10 cellular contexts compared by ENCODE assay signal in genomic region chr16:85390511-85391174, GRCh38.
DNase-seq lines count a peak whose midpoint lies in the region; ATAC-seq and TF ChIP-seq lines count a peak whose summit lies in the region.
"Had no signal": no experiment of that assay in that cellular context is flagged by ENCODE, and none has a peak within 500 bp of the region (broad histone marks: within the 10 kb centered on the region; RNA-seq: fewer than 3 reads in every experiment).

No MANE protein-coding gene starts in this region.

- H3K4me2 ChIP-seq in mammary epithelial cell (ENCODE audit: insufficient read depth, low read depth, low read length) (peak overlapping the region; percentile 42), mesenchymal stem cell (ENCODE audit: low read length, poor library complexity, severe bottlenecking) (peak overlapping the region; percentile 29)

- H3K23ac ChIP-seq in mesenchymal stem cell (ENCODE audit: low read length in 2 of 2) = no peak overlapping the region

- no peaks in the 10 kb centered on the region for H4K20me1 ChIP-seq in mammary epithelial cell (ENCODE audit: insufficient read depth, low read length)

- H3K9me3 Mint-ChIP-seq in stimulated activated effector memory CD8-positive, alpha-beta T cell treated with anti-CD3 and anti-CD28 coated beads, Interleukin-12 subunit alpha, Interleukin-12 subunit beta, amount 100 ng/mL, for 72 hours = no peaks in the 10 kb centered on the region

- peak overlapping the region; percentile 92 to 93 for H3K18ac ChIP-seq in mesenchymal stem cell (ENCODE audit: low read depth in 1 of 2, low read length in 2 of 2)

- H3K14ac ChIP-seq in mesenchymal stem cell (ENCODE audit: low read length in 2 of 2) = peak overlapping the region in 1 of 2 experiments; percentile 68

- H2AK5ac ChIP-seq in mesenchymal stem cell (ENCODE audit: low read length, severe bottlenecking) = peak overlapping the region; percentile 88

- dilution Hi-C loops in mammary epithelial cell (cut with HindIII; ENCODE audit: low sequenced_read_pairs) = no loop called here

- H3K4me3 Mint-ChIP-seq in stimulated activated effector memory CD8-positive, alpha-beta T cell treated with anti-CD3 and anti-CD28 coated beads, Interleukin-12 subunit alpha, Interleukin-12 subunit beta, amount 100 ng/mL, for 72 hours = no peak overlapping the region

- H3K36me3 Mint-ChIP-seq in stimulated activated effector memory CD8-positive, alpha-beta T cell treated with anti-CD3 and anti-CD28 coated beads, Interleukin-12 subunit alpha, Interleukin-12 subunit beta, amount 100 ng/mL, for 72 hours = no peaks in the 10 kb centered on the region

- H3K4me3 ChIP-seq in mammary epithelial cell (replicated peaks in 1 of 3; ENCODE audit: insufficient read depth in 1 of 3, low read depth in 2 of 3, low read length in 3 of 3) = no peak overlapping the region
- peak overlapping the region in 1 of 2 experiments; percentile 23 for H3K4me3 ChIP-seq in mesenchymal stem cell (ENCODE audit: insufficient read depth in 1 of 2, low read depth in 1 of 2, low read length in 2 of 2)
- no peak overlapping the region for H3K4me3 ChIP-seq in H7 (ENCODE audit: insufficient read depth, low read depth, low read length)
- H3K4me3 ChIP-seq: GM12878, skin epidermis had no signal

- TF ChIP-seq CTCF in mammary epithelial cell (conservative IDR thresholded peaks at IDR 0.05 in 1 of 2, IDR thresholded peaks at IDR 0.05 in 1 of 2; ENCODE audit: extremely low read depth in 1 of 2, insufficient read depth in 1 of 2, low read depth in 1 of 2, low read length in 2 of 2) = no peak

- H2BK5ac ChIP-seq in mesenchymal stem cell (ENCODE audit: low read depth, low read length, poor library complexity, severe bottlenecking) = no peak overlapping the region

- H3K79me1 ChIP-seq in mesenchymal stem cell (replicated peaks; ENCODE audit: low read length, poor library complexity, severe bottlenecking) = peaks cover 10% of the 10 kb centered on the region

- H2BK12ac ChIP-seq in mesenchymal stem cell (ENCODE audit: low read length in 2 of 2) = peak overlapping the region; percentile 92 to 96

- H3K4me1 Mint-ChIP-seq in stimulated activated effector memory CD8-positive, alpha-beta T cell treated with anti-CD3 and anti-CD28 coated beads, Interleukin-12 subunit alpha, Interleukin-12 subunit beta, amount 100 ng/mL, for 72 hours = no peaks in the 10 kb centered on the region

- no peaks in the 10 kb centered on the region for H3K79me2 ChIP-seq in mammary epithelial cell (ENCODE audit: insufficient read depth, low read length)

- H3K36me3 ChIP-seq in mammary epithelial cell (ENCODE audit: insufficient read depth, low read length) (no peaks in the 10 kb centered on the region), mesenchymal stem cell (ENCODE audit: control insufficient read depth in 1 of 2, insufficient read depth in 2 of 2, low read depth in 1 of 2, low read length in 2 of 2) (no peaks in the 10 kb centered on the region), H7 (replicated peaks; ENCODE audit: control insufficient read depth, insufficient read depth, low read length) (no peaks in the 10 kb centered on the region)

- H3K9ac ChIP-seq in mammary epithelial cell (ENCODE audit: insufficient read depth, low read length) (no peak overlapping the region), mesenchymal stem cell (ENCODE audit: low read length) (peak overlapping the region; percentile 15)

- H3K9me3 ChIP-seq in mammary epithelial cell (replicated peaks; ENCODE audit: insufficient read depth, low read length) = no peaks in the 10 kb centered on the region
- no peaks in the 10 kb centered on the region for H3K9me3 ChIP-seq in mesenchymal stem cell (ENCODE audit: control insufficient read depth, low read length)

- no peak overlapping the region for H2BK15ac ChIP-seq in mesenchymal stem cell (ENCODE audit: low read depth, poor library complexity, severe bottlenecking)

- peak overlapping the region; percentile 84 for H4K91ac ChIP-seq in mesenchymal stem cell (ENCODE audit: low read length)

- peaks cover 37% of the 10 kb centered on the region for H3K4me1 ChIP-seq in mammary epithelial cell (ENCODE audit: insufficient read depth, low read length)
- H3K4me1 ChIP-seq in mesenchymal stem cell (ENCODE audit: control insufficient read depth, insufficient read depth, low read depth, low read length) = peaks cover 37% of the 10 kb centered on the region

- BruUV-seq in mammary epithelial cell (replicated peaks; lab: Mats Ljungman, UMichigan) = no TSS peak

- H3K27ac ChIP-seq in mammary epithelial cell (ENCODE audit: insufficient read depth, low read depth, low read length) (no peak overlapping the region), mesenchymal stem cell (ENCODE audit: low read length, poor library complexity, severe bottlenecking) (peak overlapping the region; percentile 38)

- peak overlapping the region; percentile 81 for H3K4ac ChIP-seq in mesenchymal stem cell (ENCODE audit: low read depth in 1 of 2, low read length in 2 of 2)

- in situ Hi-C loops in mammary epithelial cell (cut with MboI; ENCODE audit: low sequenced_read_pairs in 2 of 2) = no loop called here

- CTCF ChIA-PET in mammary epithelial cell (lab: Charles Lee; ENCODE audit: low non-redundant PET) = no interaction called here

- H3K27me3 ChIP-seq in mammary epithelial cell (ENCODE audit: insufficient read depth, low read length) (no peaks in the 10 kb centered on the region), mesenchymal stem cell (ENCODE audit: control insufficient read depth in 1 of 2, insufficient read depth in 1 of 2, low read length in 2 of 2) (no peaks in the 10 kb centered on the region), H7 (ENCODE audit: control insufficient read depth, insufficient read depth, low read length) (no peaks in the 10 kb centered on the region)

- no peak overlapping the region for H2BK120ac ChIP-seq in mesenchymal stem cell (ENCODE audit: low read depth, low read length)

- DNase-seq in AG08396 (ENCODE audit: low spot score) (peak; percentile 94), LHCN-M2 (ENCODE audit: low read depth) (peak; percentile 90), mammary epithelial cell (peak; percentile 89), mesenchymal stem cell (peak; percentile 95), UCSD-AML1 (lab: John Stamatoyannopoulos, UW; ENCODE audit: unreplicated experiment) (no peak), H7 (no peak)
- DNase-seq in stimulated activated effector memory CD8-positive, alpha-beta T cell treated with anti-CD3 and anti-CD28 coated beads, Interleukin-12 subunit alpha, Interleukin-12 subunit beta, amount 100 ng/mL, for 72 hours (ENCODE audit: low spot score in 2 of 2) = no peak

- intact Hi-C loops in mammary epithelial cell (cut with micrococcal nuclease) = loop anchor here (10.0 kb wide), 2 partner anchors 164 to 364 kb away; partner anchors contain the start of gene C16orf74

- 7% methylated on average over 12 of the region's 24 CpGs for WGBS in mammary epithelial cell (ENCODE audit: low coverage, missing lambda C conversion rate)
- WGBS in mesenchymal stem cell = 32% methylated on average over 20 of the region's 24 CpGs

- H2AFZ ChIP-seq in mammary epithelial cell (ENCODE audit: low read depth, low read length) (no peak overlapping the region), mesenchymal stem cell (ENCODE audit: low read depth, low read length) (no peak overlapping the region)

- peak overlapping the region; percentile 83 for H4K8ac ChIP-seq in mesenchymal stem cell (ENCODE audit: low read length)

- H3K27ac Mint-ChIP-seq in stimulated activated effector memory CD8-positive, alpha-beta T cell treated with anti-CD3 and anti-CD28 coated beads, Interleukin-12 subunit alpha, Interleukin-12 subunit beta, amount 100 ng/mL, for 72 hours = no peak overlapping the region

- ATAC-seq in HG03432 (IDR thresholded peaks at IDR 0.05; ENCODE audit: unreplicated experiment) = no peak
- ATAC-seq in stimulated activated effector memory CD8-positive, alpha-beta T cell treated with anti-CD3 and anti-CD28 coated beads, Interleukin-12 subunit alpha, Interleukin-12 subunit beta, amount 100 ng/mL, for 72 hours = no peak
- ATAC-seq: GM12878 had no signal

Comparison
In these comparisons a context has a peak if more than half of its experiments do, and no peak if none do; other contexts are left out.
1. DNase-seq: peak in AG08396 (single experiment), LHCN-M2 (single experiment), mammary epithelial cell (single experiment) and mesenchymal stem cell (single experiment); none in stimulated activated effector memory CD8-positive, alpha-beta T cell treated with anti-CD3 and anti-CD28 coated beads, Interleukin-12 subunit alpha, Interleukin-12 subunit beta, amount 100 ng/mL, for 72 hours (0 of 2), UCSD-AML1 (single experiment) and H7 (single experiment).